ENCODE assay signal across 13 cellular contexts in the genomic region with DNA sequence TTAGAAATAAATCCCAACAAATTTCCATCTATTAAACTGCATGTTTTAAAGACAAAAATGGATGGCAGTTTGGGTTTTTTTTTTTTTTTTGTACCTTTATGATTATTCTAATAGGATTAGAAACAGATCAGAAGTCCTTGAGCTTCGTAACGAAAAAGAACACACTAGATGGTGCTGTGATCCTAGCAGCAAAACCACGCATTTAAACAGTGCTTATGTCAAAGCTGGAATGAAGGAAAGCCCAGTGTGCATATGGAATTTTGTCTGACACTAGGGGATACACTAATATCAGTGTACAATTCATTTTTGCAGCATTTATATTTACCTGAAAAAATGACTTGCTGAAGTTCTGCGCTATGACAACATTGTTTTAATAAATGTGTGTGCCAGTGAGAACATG.
DNase-seq lines count a peak whose midpoint lies in the region; ATAC-seq and TF ChIP-seq lines count a peak whose summit lies in the region.
"Had no signal": no experiment of that assay in that cellular context is flagged by ENCODE, and none has a peak within 500 bp of the region (broad histone marks: within the 10 kb centered on the region; RNA-seq: fewer than 3 reads in every experiment).

No MANE protein-coding gene starts in this region.

- no peaks in the 10 kb centered on the region for H3K9me3 Mint-ChIP-seq in nephron
- H3K9me3 Mint-ChIP-seq: activated T-helper 1 cell treated with anti-CD3 and anti-CD28 coated beads, Interleukin-12 subunit alpha, Interleukin-12 subunit beta, Interleukin-2, Interleukin-4 antibody, amounts not matched to agents 30 ng/mL and 10 ng/mL and 1 ng/mL, durations not matched to agents 14 hours and 24 hours and 36 hours had no signal

- no peaks in the 10 kb centered on the region for H3K27me3 Mint-ChIP-seq in nephron (ENCODE audit: low read depth)

- intact Hi-C loops in upper lobe of right lung (cut with DNase I), result no loop called here

- DNase-seq in EL (peak; percentile 22), NCI-H460 (ENCODE audit: extremely low read depth, low read depth) (peak; percentile 53), choroid plexus epithelial cell (ENCODE audit: low read depth) (peak; percentile 81), upper lobe of right lung (no peak)
- DNase-seq in activated CD4-positive, alpha-beta T cell treated with anti-CD3 and anti-CD28 coated beads for 1 hour, result no peak
- DNase-seq in activated naive CD4-positive, alpha-beta T cell treated with Interleukin-2 at 50 U/mL for 16 hours, result no peak
- DNase-seq: hippocampal formation, mucosa of descending colon, NCI-H187 treated with DMSO at 0.1 percent for 48 hours, Peyer's patch had no signal

- peak; percentile 52 for TF ChIP-seq CTCF in choroid plexus epithelial cell (conservative IDR thresholded peaks at IDR 0.05; ENCODE audit: low read depth, low read length)
- peak; percentile 26 to 31 (median 31) for TF ChIP-seq CTCF in nephron (IDR thresholded peaks at IDR 0.05; ENCODE audit: unreplicated experiment in 3 of 3)
- TF ChIP-seq CTCF in upper lobe of right lung (IDR thresholded peaks at IDR 0.05), result no peak

- H3K27me3 ChIP-seq in upper lobe of right lung, result no peaks in the 10 kb centered on the region
- H3K27me3 ChIP-seq: Peyer's patch had no signal

- no peak for ATAC-seq in upper lobe of right lung
- ATAC-seq: mucosa of descending colon, sciatic nerve had no signal

- H3K36me3 ChIP-seq in upper lobe of right lung, result no peaks in the 10 kb centered on the region
- H3K36me3 ChIP-seq: Peyer's patch had no signal

- H3K27ac Mint-ChIP-seq in nephron, result no peak overlapping the region
- H3K27ac Mint-ChIP-seq: activated T-helper 1 cell treated with anti-CD3 and anti-CD28 coated beads, Interleukin-12 subunit alpha, Interleukin-12 subunit beta, Interleukin-2, Interleukin-4 antibody, amounts not matched to agents 30 ng/mL and 10 ng/mL and 1 ng/mL, durations not matched to agents 14 hours and 24 hours and 36 hours had no signal

- H3K27ac ChIP-seq in upper lobe of right lung, result no peak overlapping the region
- H3K27ac ChIP-seq: Peyer's patch had no signal

- no peaks in the 10 kb centered on the region for H3K36me3 Mint-ChIP-seq in nephron (ENCODE audit: low read depth)

- H3K4me1 ChIP-seq in upper lobe of right lung, result no peaks in the 10 kb centered on the region
- H3K4me1 ChIP-seq: Peyer's patch had no signal

- H3K9me3 ChIP-seq in upper lobe of right lung, result no peaks in the 10 kb centered on the region
- H3K9me3 ChIP-seq: mucosa of descending colon, Peyer's patch had no signal

- no peak overlapping the region for H3K4me3 ChIP-seq in choroid plexus epithelial cell (ENCODE audit: low read depth, low read length)
- H3K4me3 ChIP-seq in upper lobe of right lung, result no peak overlapping the region
- H3K4me3 ChIP-seq: mucosa of descending colon, Peyer's patch had no signal

- peaks cover 4% of the 10 kb centered on the region for H3K4me1 Mint-ChIP-seq in nephron

- H3K4me3 Mint-ChIP-seq in nephron, result no peak overlapping the region
- H3K4me3 Mint-ChIP-seq: activated T-helper 1 cell treated with anti-CD3 and anti-CD28 coated beads, Interleukin-12 subunit alpha, Interleukin-12 subunit beta, Interleukin-2, Interleukin-4 antibody, amounts not matched to agents 30 ng/mL and 10 ng/mL and 1 ng/mL, durations not matched to agents 14 hours and 24 hours and 36 hours had no signal

Comparison
In these comparisons a context has a peak if more than half of its experiments do, and no peak if none do; other contexts are left out.
1. DNase-seq: peak in EL (single experiment), NCI-H460 (single experiment) and choroid plexus epithelial cell (single experiment); none in activated CD4-positive, alpha-beta T cell treated with anti-CD3 and anti-CD28 coated beads for 1 hour (single experiment), upper lobe of right lung (single experiment) and activated naive CD4-positive, alpha-beta T cell treated with Interleukin-2 at 50 U/mL for 16 hours (single experiment).